Comparison of ENCODE assay signal across 15 cellular contexts in the genomic region with DNA sequence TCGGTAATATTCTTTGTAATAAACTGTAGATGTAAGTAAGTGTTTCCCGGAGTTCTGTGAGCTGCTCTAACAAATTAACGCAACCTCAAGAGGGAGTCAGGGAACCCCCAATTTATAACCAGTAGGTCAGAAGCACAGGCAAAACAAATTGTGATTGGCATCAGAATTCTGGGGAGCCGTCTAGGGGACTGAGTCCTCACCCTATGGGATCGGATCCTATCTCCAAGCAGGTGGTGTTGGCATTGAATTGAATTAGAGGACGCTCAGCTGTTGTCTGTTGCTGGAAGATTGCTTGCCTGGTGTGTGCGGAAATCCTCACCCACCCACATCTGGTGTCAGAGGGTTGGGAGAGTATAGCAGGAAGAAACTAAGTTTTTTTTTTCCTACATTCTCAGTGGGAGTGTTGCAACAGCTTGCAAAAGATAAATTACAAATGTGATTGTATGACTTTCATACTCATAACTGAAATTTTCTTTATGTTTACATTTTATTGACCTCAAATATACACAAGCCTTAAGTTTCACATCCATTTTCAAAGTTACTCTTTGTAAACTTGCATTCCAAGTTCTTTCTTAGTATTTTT. TPM values are rescaled to one million over a fixed set of nuclear protein-coding genes. Genes with fewer than 3 reads are reported as not detected.
DNase-seq lines count a peak whose midpoint lies in the region; ATAC-seq and TF ChIP-seq lines count a peak whose summit lies in the region.
"Had no signal": no experiment of that assay in that cellular context is flagged by ENCODE, and none has a peak within 500 bp of the region (broad histone marks: within the 10 kb centered on the region; RNA-seq: fewer than 3 reads in every experiment).

No MANE protein-coding gene starts in this region.

- no peak overlapping the region for H2BK5ac ChIP-seq in mesendoderm (ENCODE audit: low read length)

- no peak overlapping the region for H4K5ac ChIP-seq in mesendoderm (ENCODE audit: low read length)

- H3K23ac ChIP-seq in mesendoderm (ENCODE audit: low read length), result no peak overlapping the region

- H3K27me3 Mint-ChIP-seq in dendritic cell treated with granulocyte-macrophage colony-stimulating factor and Interleukin-4, amounts not matched to agents 40 ng/mL and 50 ng/mL, for 4 days, result peaks cover 3% of the 10 kb centered on the region
- H3K27me3 Mint-ChIP-seq in effector memory CD8-positive, alpha-beta T cell, result peaks cover 35 to 66% of the 10 kb centered on the region in 2 donors

- no peak for ATAC-seq in GM21381 (IDR thresholded peaks at IDR 0.05; ENCODE audit: unreplicated experiment)
- no peak for ATAC-seq in effector memory CD8-positive, alpha-beta T cell (replicated peaks)
- ATAC-seq: CD8-positive, alpha-beta T cell had no signal

- H3K36me3 Mint-ChIP-seq in dendritic cell treated with granulocyte-macrophage colony-stimulating factor and Interleukin-4, amounts not matched to agents 40 ng/mL and 50 ng/mL, for 4 days (ENCODE audit: low read depth), result no peaks in the 10 kb centered on the region
- H3K36me3 Mint-ChIP-seq in effector memory CD8-positive, alpha-beta T cell (ENCODE audit: insufficient read depth), result no peaks in the 10 kb centered on the region
- H3K36me3 Mint-ChIP-seq: CD8-positive, alpha-beta T cell had no signal

- DNase-seq in AG09319 (ENCODE audit: extremely low read depth, low read depth), result peak; percentile 77
- peak in 1 of 2 experiments; percentile 70 for DNase-seq in HL-60 (ENCODE audit: low read depth in 1 of 2, low spot score in 1 of 2)
- no peak for DNase-seq in mesendoderm
- no peak for DNase-seq in activated CD8-positive, alpha-beta memory T cell treated with anti-CD3 and anti-CD28 coated beads, Interleukin-2, amount 50 U/mL, for 48 hours
- DNase-seq in GOT3 (lab: John Stamatoyannopoulos, UW), result no peak
- DNase-seq in effector memory CD8-positive, alpha-beta T cell, result no peak
- DNase-seq: caudate nucleus; CD8-positive, alpha-beta T cell; NCI-H1417; NCI-H524; stimulated activated CD4-positive, alpha-beta T cell treated with anti-CD3 and anti-CD28 coated beads, Interleukin-4, amount 100 ng/mL, for 1 hour; stimulated activated naive CD4-positive, alpha-beta T cell; T1000 had no signal

- no peak overlapping the region for H4K8ac ChIP-seq in mesendoderm (ENCODE audit: low read depth, low read length)

- H3K56ac ChIP-seq in mesendoderm (ENCODE audit: low read length), result no peak overlapping the region

- no CpG with 5 or more reads among the region's 7 CpGs for WGBS in mesendoderm (ENCODE audit: extremely low coverage, insufficient coverage, low lambda C conversion rate)

- H3K79me2 ChIP-seq in mesendoderm (ENCODE audit: control insufficient read depth, insufficient read depth, low read length), result no peaks in the 10 kb centered on the region

- peak overlapping the region; percentile 76 for H3K27ac Mint-ChIP-seq in dendritic cell treated with granulocyte-macrophage colony-stimulating factor and Interleukin-4, amounts not matched to agents 40 ng/mL and 50 ng/mL, for 4 days
- H3K27ac Mint-ChIP-seq in effector memory CD8-positive, alpha-beta T cell, result no peak overlapping the region
- H3K27ac Mint-ChIP-seq: CD8-positive, alpha-beta T cell had no signal

- peaks cover 67% of the 10 kb centered on the region for H3K4me1 Mint-ChIP-seq in dendritic cell treated with granulocyte-macrophage colony-stimulating factor and Interleukin-4, amounts not matched to agents 40 ng/mL and 50 ng/mL, for 4 days (ENCODE audit: low read depth)
- H3K4me1 Mint-ChIP-seq in effector memory CD8-positive, alpha-beta T cell (ENCODE audit: low read depth in 2 of 2), result no peaks in the 10 kb centered on the region

- H3K27me3 ChIP-seq in HL-60 (ENCODE audit: insufficient read depth, poor library complexity, severe bottlenecking) (no peaks in the 10 kb centered on the region), mesendoderm (ENCODE audit: insufficient read depth, low read length, poor library complexity) (no peaks in the 10 kb centered on the region)

- intact Hi-C loops in dendritic cell treated with granulocyte-macrophage colony-stimulating factor and Interleukin-4, amounts not matched to agents 40 ng/mL and 50 ng/mL, for 4 days (cut with micrococcal nuclease), result no loop called here

- H3K9me3 Mint-ChIP-seq in dendritic cell treated with granulocyte-macrophage colony-stimulating factor and Interleukin-4, amounts not matched to agents 40 ng/mL and 50 ng/mL, for 4 days, result no peaks in the 10 kb centered on the region
- no peaks in the 10 kb centered on the region for H3K9me3 Mint-ChIP-seq in effector memory CD8-positive, alpha-beta T cell
- H3K9me3 Mint-ChIP-seq: CD8-positive, alpha-beta T cell had no signal

- no peak overlapping the region for H2BK15ac ChIP-seq in mesendoderm (replicated peaks; ENCODE audit: low read depth)

- H3K4me3 ChIP-seq in HL-60 (replicated peaks; ENCODE audit: insufficient read depth, low read length) (no peak overlapping the region), mesendoderm (ENCODE audit: low read length) (no peak overlapping the region)

- TF ChIP-seq CTCF in AG09319 (IDR thresholded peaks at IDR 0.05; ENCODE audit: low read depth, low read length) (no peak), HL-60 (IDR thresholded peaks at IDR 0.05; ENCODE audit: insufficient read depth, low read length) (no peak)

- H3K27ac ChIP-seq in HL-60 (replicated peaks) (peak overlapping the region; percentile 80), mesendoderm (ENCODE audit: low read depth, low read length) (no peak overlapping the region)

- no peaks in the 10 kb centered on the region for H3K79me1 ChIP-seq in mesendoderm (ENCODE audit: low read length)

- peak overlapping the region; percentile 39 for H3K4me3 Mint-ChIP-seq in dendritic cell treated with granulocyte-macrophage colony-stimulating factor and Interleukin-4, amounts not matched to agents 40 ng/mL and 50 ng/mL, for 4 days
- H3K4me3 Mint-ChIP-seq in effector memory CD8-positive, alpha-beta T cell, result no peak overlapping the region
- H3K4me3 Mint-ChIP-seq: CD8-positive, alpha-beta T cell had no signal

- H3K4me1 ChIP-seq in mesendoderm (ENCODE audit: control insufficient read depth, low read depth, low read length), result peaks cover 10% of the 10 kb centered on the region

- H2AK5ac ChIP-seq in mesendoderm (ENCODE audit: low read length), result no peak overlapping the region

- no peak overlapping the region for H3K18ac ChIP-seq in mesendoderm (ENCODE audit: low read length)

- H3K4ac ChIP-seq in mesendoderm (ENCODE audit: low read depth, low read length), result peak overlapping the region; percentile 6

- H2BK120ac ChIP-seq in mesendoderm (ENCODE audit: low read depth, low read length), result no peak overlapping the region

- no peaks in the 10 kb centered on the region for H3K36me3 ChIP-seq in mesendoderm (ENCODE audit: control insufficient read depth, insufficient read depth, low read length)

- no peak overlapping the region for H3K4me2 ChIP-seq in mesendoderm (ENCODE audit: low read length)

- no peak overlapping the region for H3K9ac ChIP-seq in mesendoderm (ENCODE audit: low read length)

RNA-seq across cellular contexts. Expression of a gene that starts 5.5 kb away (rescaled TPM):
- polyA plus RNA-seq in mesendoderm (2013, experiment 1 of 2), result 0.79 TPM
- polyA plus RNA-seq in mesendoderm (2013, experiment 2 of 2), result 0.57 TPM

RNA-seq across cellular contexts. Expression of a gene that starts 12.4 kb away (rescaled TPM):
- 0.90 TPM for polyA plus RNA-seq in mesendoderm (2013, experiment 1 of 2)
- polyA plus RNA-seq in mesendoderm (2013, experiment 2 of 2), result 0.87 TPM

RNA-seq across cellular contexts. Expression of a gene that starts 28.3 kb away (rescaled TPM):
- 45.0 TPM for polyA plus RNA-seq in mesendoderm (2013, experiment 1 of 2)
- polyA plus RNA-seq in mesendoderm (2013, experiment 2 of 2), result 45.2 TPM

RNA-seq across cellular contexts. Expression of a gene that starts 54.4 kb away (rescaled TPM):
- polyA plus RNA-seq in mesendoderm (2013, experiment 1 of 2), result 0.04 TPM
- not detected for polyA plus RNA-seq in mesendoderm (2013, experiment 2 of 2)
